Comparison of ENCODE assay signal across 1 cellular context in genomic region chr7:8913687-8914086, GRCh38.
TF ChIP-seq lines count a peak whose summit lies in the region.

No MANE protein-coding gene starts in this region.

TF ChIP-seq in SK-N-SH treated with all-trans-retinoic acid at 6 μM for 48 hours, 23 proteins besides CTCF, POLR2A, EP300 and RAD21 (continued from another document):
- TF ChIP-seq, protein P1, sequence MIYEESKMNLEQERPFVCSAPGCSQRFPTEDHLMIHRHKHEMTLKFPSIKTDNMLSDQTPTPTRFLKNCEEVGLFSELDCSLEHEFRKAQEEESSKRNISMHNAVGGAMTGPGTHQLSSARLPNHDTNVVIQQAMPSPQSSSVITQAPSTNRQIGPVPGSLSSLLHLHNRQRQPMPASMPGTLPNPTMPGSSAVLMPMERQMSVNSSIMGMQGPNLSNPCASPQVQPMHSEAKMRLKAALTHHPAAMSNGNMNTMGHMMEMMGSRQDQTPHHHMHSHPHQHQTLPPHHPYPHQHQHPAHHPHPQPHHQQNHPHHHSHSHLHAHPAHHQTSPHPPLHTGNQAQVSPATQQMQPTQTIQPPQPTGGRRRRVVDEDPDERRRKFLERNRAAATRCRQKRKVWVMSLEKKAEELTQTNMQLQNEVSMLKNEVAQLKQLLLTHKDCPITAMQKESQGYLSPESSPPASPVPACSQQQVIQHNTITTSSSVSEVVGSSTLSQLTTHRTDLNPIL (CRISPR knock-in tag; IDR thresholded peaks at IDR 0.05; ENCODE audit: low read depth) = peak; percentile 11; the same call in 1 of the 2 replicates
- TF ChIP-seq ISL1 (CRISPR knock-in tag; IDR thresholded peaks at IDR 0.05) = peak; percentile 45; the same call in 1 of the 2 replicates
- no peak for TF ChIP-seq ZFP30 (CRISPR knock-in tag; IDR thresholded peaks at IDR 0.05)
- no peak for TF ChIP-seq TOX (CRISPR knock-in tag; IDR thresholded peaks at IDR 0.05; ENCODE audit: borderline replicate concordance)
TF ChIP-seq in SK-N-SH treated with all-trans-retinoic acid at 6 μM for 48 hours: peak in this region for 12.
